Comparison of ENCODE assay signal across 19 cellular contexts in the genomic region with DNA sequence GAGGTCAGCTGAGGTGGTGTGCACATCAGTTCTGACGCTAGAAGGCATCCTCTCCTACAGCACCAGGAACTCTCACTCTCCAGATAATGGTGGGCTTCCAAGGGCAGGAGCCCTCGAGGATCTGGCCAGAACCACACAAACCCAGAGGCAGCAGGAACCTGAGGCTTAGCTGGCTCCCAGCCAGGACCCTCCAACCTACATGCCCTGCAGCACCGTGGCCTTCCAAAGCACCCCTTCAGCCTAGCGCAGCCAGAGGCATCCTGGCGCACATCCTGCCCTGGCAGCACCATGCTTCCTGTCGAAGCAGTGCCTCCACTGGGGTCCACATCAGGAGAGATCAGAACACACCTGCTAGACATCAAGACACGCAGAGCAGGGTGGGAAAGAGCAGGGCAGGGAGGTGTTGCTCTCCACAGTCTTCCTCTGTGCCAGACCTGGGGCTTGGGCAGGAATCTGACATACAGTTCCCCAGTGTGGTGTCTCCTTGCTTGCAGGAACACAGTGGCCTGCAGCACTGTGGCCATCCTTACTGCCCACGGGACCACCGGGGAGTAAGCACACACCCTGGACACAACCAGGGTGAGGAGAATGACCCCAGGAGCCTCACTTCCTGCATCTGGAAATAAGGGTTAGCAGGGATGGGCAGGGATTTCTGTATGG. TPM values are rescaled to one million over a fixed set of nuclear protein-coding genes. Genes with fewer than 3 reads are reported as not detected.
DNase-seq lines count a peak whose midpoint lies in the region; ATAC-seq and TF ChIP-seq lines count a peak whose summit lies in the region.
"Had no signal": no experiment of that assay in that cellular context is flagged by ENCODE, and none has a peak within 500 bp of the region (broad histone marks: within the 10 kb centered on the region; RNA-seq: fewer than 3 reads in every experiment).

No MANE protein-coding gene starts in this region.

- DNase-seq in chondrocyte (ENCODE audit: low spot score) (peak; percentile 46), mesenteric fat pad (ENCODE audit: low spot score) (peak; percentile 60), sigmoid colon (peak; percentile 56), NCI-H774 (lab: John Stamatoyannopoulos, UW) (no peak), ovary (no peak), foreskin keratinocyte (no peak)
- DNase-seq: C1 segment of cervical spinal cord; Calu3; CD4-positive, alpha-beta memory T cell; COR-L47; DMS53; DMS79 treated with DMSO at 0.1 percent for 48 hours; GF-D8; GOT3; HFFc6 had no signal

- ATAC-seq in foreskin keratinocyte, result no peak

- TF ChIP-seq CTCF in chondrocyte (IDR thresholded peaks at IDR 0.05), result no peak
- TF ChIP-seq CTCF in sigmoid colon (IDR thresholded peaks at IDR 0.05), result no peak
- no peak for TF ChIP-seq CTCF in ovary (IDR thresholded peaks at IDR 0.05)
- TF ChIP-seq CTCF in foreskin keratinocyte (conservative IDR thresholded peaks at IDR 0.05), result no peak

- TF ChIP-seq EP300 in sigmoid colon (IDR thresholded peaks at IDR 0.05) (no peak), ovary (IDR thresholded peaks at IDR 0.05) (no peak)

- H3K27me3 ChIP-seq in sigmoid colon (no peaks in the 10 kb centered on the region), ovary (no peaks in the 10 kb centered on the region), foreskin keratinocyte (no peaks in the 10 kb centered on the region)

- H3K4me3 Mint-ChIP-seq in chondrocyte (ENCODE audit: unreplicated experiment), result no peak overlapping the region
- H3K4me3 Mint-ChIP-seq: CD4-positive, alpha-beta memory T cell; HFFc6 had no signal

- no peaks in the 10 kb centered on the region for H3K4me1 Mint-ChIP-seq in chondrocyte (ENCODE audit: low read depth)
- H3K4me1 Mint-ChIP-seq: CD4-positive, alpha-beta memory T cell had no signal

- H3K4me1 ChIP-seq in sigmoid colon (no peaks in the 10 kb centered on the region), ovary (ENCODE audit: insufficient read depth) (no peaks in the 10 kb centered on the region), foreskin keratinocyte (no peaks in the 10 kb centered on the region)
- H3K4me1 ChIP-seq: HAP-1 had no signal

- intact Hi-C loops in sigmoid colon (cut with DNase I), result no loop called here
- intact Hi-C loops in ovary (cut with DNase I), result no loop called here

- peaks cover 0 to 10% (median 1%) of the 10 kb centered on the region in 4 donors for H3K9me3 ChIP-seq in sigmoid colon
- no peaks in the 10 kb centered on the region for H3K9me3 ChIP-seq in ovary

- TF ChIP-seq POLR2A in sigmoid colon (IDR thresholded peaks at IDR 0.05) (no peak), ovary (IDR thresholded peaks at IDR 0.05) (no peak)

- no peak overlapping the region for H3K27ac Mint-ChIP-seq in chondrocyte (ENCODE audit: unreplicated experiment)
- H3K27ac Mint-ChIP-seq: CD4-positive, alpha-beta memory T cell; HFFc6 had no signal

- 75 to 76% methylated on average over 9 of the region's 9 CpGs for WGBS in sigmoid colon, 2 donors
- WGBS in ovary, 3 donors, result 70 to 71% (median 70%) methylated on average over 9 of the region's 9 CpGs

- no peak overlapping the region for H3K27ac ChIP-seq in sigmoid colon
- H3K27ac ChIP-seq in ovary, result no peak overlapping the region
- H3K27ac ChIP-seq in foreskin keratinocyte, result no peak overlapping the region

- H3K36me3 Mint-ChIP-seq in chondrocyte (ENCODE audit: low read depth), result peaks cover 2% of the 10 kb centered on the region
- H3K36me3 Mint-ChIP-seq: CD4-positive, alpha-beta memory T cell had no signal

- H3K4me3 ChIP-seq in sigmoid colon, result no peak overlapping the region
- H3K4me3 ChIP-seq in ovary, result no peak overlapping the region
- H3K4me3 ChIP-seq: HAP-1 had no signal

- no peaks in the 10 kb centered on the region for H3K27me3 Mint-ChIP-seq in chondrocyte (ENCODE audit: low read depth)
- H3K27me3 Mint-ChIP-seq: CD4-positive, alpha-beta memory T cell had no signal

- peaks cover 41% of the 10 kb centered on the region for H3K9me3 Mint-ChIP-seq in chondrocyte (ENCODE audit: low read depth)

- H3K36me3 ChIP-seq in sigmoid colon (no peaks in the 10 kb centered on the region), ovary (no peaks in the 10 kb centered on the region)
- H3K36me3 ChIP-seq: HAP-1 had no signal

RNA-seq across cellular contexts. Expression of gene TUBA3C, which starts 21.7 kb away (rescaled TPM):
- not detected in 3 replicates for total RNA-seq in chondrocyte
- not detected for total RNA-seq in mesenteric fat pad
- total RNA-seq in sigmoid colon, result not detected
- not detected for polyA plus RNA-seq in sigmoid colon
- total RNA-seq in ovary, result not detected
- polyA plus RNA-seq in ovary, result not detected
- total RNA-seq in foreskin keratinocyte, result not detected in 2 replicates
- polyA plus RNA-seq in foreskin keratinocyte, result not detected in 2 replicates
- total RNA-seq: A673; Calu3; CD4-positive, alpha-beta memory T cell; G401; HFFc6 had no signal
- polyA plus RNA-seq: BJ; CD4-positive, alpha-beta memory T cell had no signal

Comparison
In these comparisons a context has a peak if more than half of its experiments do, and no peak if none do; other contexts are left out.
1. DNase-seq: peak in chondrocyte (single experiment), mesenteric fat pad (single experiment) and sigmoid colon (single experiment); none in NCI-H774 (single experiment), ovary (0 of 5) and foreskin keratinocyte (0 of 2).